In genomic region chr1:9822897-9823692, GRCh38 we compare ENCODE assay signal across 8 cellular contexts. TPM values are rescaled to one million over a fixed set of nuclear protein-coding genes. Genes with fewer than 3 reads are reported as not detected.
A peak's percentile ranks its signal among the peaks of the same experiment; 100 is the strongest.
DNase-seq lines count a peak whose midpoint lies in the region; ATAC-seq and TF ChIP-seq lines count a peak whose summit lies in the region.

No MANE protein-coding gene starts in this region.

- H3K9ac ChIP-seq in HUES64 (ENCODE audit: low read depth, low read length): peak overlapping the region; percentile 82

- H3K27ac ChIP-seq in HUES64 (ENCODE audit: low read depth, low read length) (peak overlapping the region; percentile 77; the same call in 1 of the 2 replicates), aorta (ENCODE audit: low read depth in 1 of 2, low read length in 2 of 2) (peak overlapping the region; percentile 69 to 82)

- no peaks in the 10 kb centered on the region for H3K9me3 ChIP-seq in HUES64 (ENCODE audit: insufficient read depth, low read depth, low read length)
- H3K9me3 ChIP-seq in aorta (ENCODE audit: control insufficient read depth, low read length): no peaks in the 10 kb centered on the region

- under 1% methylated on average over 71 of the region's 71 CpGs for WGBS in HUES64
- 0 to 1% methylated on average over 39 to 71 of the region's 71 CpGs for WGBS in aorta, 2 donors

- in situ Hi-C loops in GM13977 (cut with MboI; ENCODE audit: low pct_unique_long_range_greater_than_20kb, low sequenced_read_pairs, unreplicated experiment): no loop called here

- H3K4me1 Mint-ChIP-seq in activated CD4-positive, alpha-beta memory T cell treated with anti-CD3 and anti-CD28 coated beads for 36 hours (ENCODE audit: low read depth): peaks cover 46% of the 10 kb centered on the region
- peaks cover 34 to 37% of the 10 kb centered on the region in 2 donors for H3K4me1 Mint-ChIP-seq in natural killer cell treated with Interleukin-12 subunit alpha and Interleukin-12 subunit beta and Interleukin-15 and Interleukin-18, amount 100 ng/mL, for 72 hours (ENCODE audit: low read depth in 2 of 2)

- no peaks in the 10 kb centered on the region for H3K9me3 Mint-ChIP-seq in activated CD4-positive, alpha-beta memory T cell treated with anti-CD3 and anti-CD28 coated beads for 36 hours
- H3K9me3 Mint-ChIP-seq in natural killer cell treated with Interleukin-12 subunit alpha and Interleukin-12 subunit beta and Interleukin-15 and Interleukin-18, amount 100 ng/mL, for 72 hours: no peaks in the 10 kb centered on the region

- H3K27me3 Mint-ChIP-seq in activated CD4-positive, alpha-beta memory T cell treated with anti-CD3 and anti-CD28 coated beads for 36 hours: no peaks in the 10 kb centered on the region
- H3K27me3 Mint-ChIP-seq in natural killer cell treated with Interleukin-12 subunit alpha and Interleukin-12 subunit beta and Interleukin-15 and Interleukin-18, amount 100 ng/mL, for 72 hours: no peaks in the 10 kb centered on the region

- no peak for TF ChIP-seq CTCF in GM13977 (IDR thresholded peaks at IDR 0.05; ENCODE audit: extremely low read depth, insufficient read depth, missing control alignments)

- CTCF ChIA-PET in activated CD4-positive, alpha-beta memory T cell treated with anti-CD3 and anti-CD28 coated beads for 36 hours (lab: Charles Lee): interaction anchor here (0.6 to 1.5 kb wide), 5 partner anchors 18 to 208 kb away, joined by 3 to 4 read pairs (median 4); no protein-coding TSS in a partner anchor

- no peaks in the 10 kb centered on the region for H3K36me3 ChIP-seq in HUES64 (ENCODE audit: insufficient read depth, low read length)
- no peaks in the 10 kb centered on the region for H3K36me3 ChIP-seq in aorta (ENCODE audit: control insufficient read depth in 1 of 2, insufficient read depth in 2 of 2, low read length in 1 of 2)

- H3K4me3 ChIP-seq in HUES64 (ENCODE audit: low read length) (peak overlapping the region; percentile 97), aorta (ENCODE audit: low read length in 2 of 2) (peak overlapping the region; percentile 81 to 97)

- H3K27me3 ChIP-seq in HUES64 (ENCODE audit: insufficient read depth, low read length): peaks cover 20% of the 10 kb centered on the region
- peaks cover 0 to 2% of the 10 kb centered on the region in 2 donors for H3K27me3 ChIP-seq in aorta (ENCODE audit: control insufficient read depth in 1 of 2, insufficient read depth in 2 of 2, low read length in 1 of 2)

- DNase-seq in GM13977 (ENCODE audit: low spot score) (peak; percentile 55), aorta (peak; percentile 56 to 77), GDM1 (lab: John Stamatoyannopoulos, UW) (no peak), NCI-H1048 (lab: John Stamatoyannopoulos, UW) (no peak)
- DNase-seq in activated CD4-positive, alpha-beta memory T cell treated with anti-CD3 and anti-CD28 coated beads for 36 hours: peak; percentile 56
- DNase-seq in natural killer cell treated with Interleukin-12 subunit alpha and Interleukin-12 subunit beta and Interleukin-15 and Interleukin-18, amount 100 ng/mL, for 72 hours (ENCODE audit: low spot score): no peak

- POLR2A ChIA-PET in activated CD4-positive, alpha-beta memory T cell treated with anti-CD3 and anti-CD28 coated beads for 36 hours (lab: Charles Lee): interaction anchor here (0.9 kb wide), 1 partner anchor 23 kb away, joined by 4 read pairs; no protein-coding TSS in a partner anchor

- H3K27ac Mint-ChIP-seq in activated CD4-positive, alpha-beta memory T cell treated with anti-CD3 and anti-CD28 coated beads for 36 hours: peak overlapping the region; percentile 77
- H3K27ac Mint-ChIP-seq in natural killer cell treated with Interleukin-12 subunit alpha and Interleukin-12 subunit beta and Interleukin-15 and Interleukin-18, amount 100 ng/mL, for 72 hours: peak overlapping the region; percentile 47 to 74

- ATAC-seq in esophagus mucosa: peak; percentile 1
- ATAC-seq in natural killer cell treated with Interleukin-12 subunit alpha and Interleukin-12 subunit beta and Interleukin-15 and Interleukin-18, amount 100 ng/mL, for 72 hours: peak; percentile 16 to 45
- peak; percentile 33 for ATAC-seq in aorta (ENCODE audit: low FRiP score)

- peak overlapping the region; percentile 94 for H3K4me3 Mint-ChIP-seq in activated CD4-positive, alpha-beta memory T cell treated with anti-CD3 and anti-CD28 coated beads for 36 hours
- H3K4me3 Mint-ChIP-seq in natural killer cell treated with Interleukin-12 subunit alpha and Interleukin-12 subunit beta and Interleukin-15 and Interleukin-18, amount 100 ng/mL, for 72 hours: peak overlapping the region; percentile 92

- intact Hi-C loops in activated CD4-positive, alpha-beta memory T cell treated with anti-CD3 and anti-CD28 coated beads for 36 hours (cut with micrococcal nuclease): loop anchor here (1.0 to 10.0 kb wide), 3 partner anchors 39 to 872 kb away; no protein-coding TSS in a partner anchor
- intact Hi-C loops in aorta (cut with DNase I): loop anchor here in 1 of 2 donors (10.0 kb wide), 1 partner anchor 872 kb away; no protein-coding TSS in a partner anchor

- H3K36me3 Mint-ChIP-seq in activated CD4-positive, alpha-beta memory T cell treated with anti-CD3 and anti-CD28 coated beads for 36 hours: peaks cover 4% of the 10 kb centered on the region
- H3K36me3 Mint-ChIP-seq in natural killer cell treated with Interleukin-12 subunit alpha and Interleukin-12 subunit beta and Interleukin-15 and Interleukin-18, amount 100 ng/mL, for 72 hours: no peaks in the 10 kb centered on the region

- H3K4me1 ChIP-seq in HUES64 (ENCODE audit: insufficient read depth, low read length) (peaks cover 37% of the 10 kb centered on the region), aorta (ENCODE audit: control insufficient read depth in 1 of 2, insufficient read depth in 2 of 2, low read length in 2 of 2) (no peaks in the 10 kb centered on the region)

RNA-seq across cellular contexts. Expression of gene CLSTN1, which starts 0.7 kb away (rescaled TPM):
- 49.3 TPM for polyA plus RNA-seq in HUES64 (2013, experiment 1 of 2)
- polyA plus RNA-seq in HUES64 (2013, experiment 2 of 2): 62.1 TPM
- total RNA-seq in activated CD4-positive, alpha-beta memory T cell treated with anti-CD3 and anti-CD28 coated beads for 36 hours: 10 to 100 TPM; 33.6 to 34.1 TPM
- total RNA-seq in esophagus mucosa (121 TPM), aorta (100 to 1,000 TPM in 1 of 2 donors, 10 to 100 TPM in 1; 85.3 to 113 TPM)
- total RNA-seq in natural killer cell treated with Interleukin-12 subunit alpha and Interleukin-12 subunit beta and Interleukin-15 and Interleukin-18, amount 100 ng/mL, for 72 hours: 10 to 100 TPM; 57.3 to 66.4 TPM
- 10 to 100 TPM; 17.0 to 63.3 TPM for polyA plus RNA-seq in aorta

Comparison
In these comparisons a context has a peak if more than half of its experiments do, and no peak if none do; other contexts are left out.
1. DNase-seq: peak in GM13977 (single experiment), activated CD4-positive, alpha-beta memory T cell treated with anti-CD3 and anti-CD28 coated beads for 36 hours (single experiment) and aorta (2 of 2); none in natural killer cell treated with Interleukin-12 subunit alpha and Interleukin-12 subunit beta and Interleukin-15 and Interleukin-18, amount 100 ng/mL, for 72 hours (single experiment), GDM1 (single experiment) and NCI-H1048 (single experiment).
2. Peak in every context shown above with its lines, with median percentiles within 50 percentile points of each other: ATAC-seq.